In genomic region chr16:4771646-4772045, GRCh38 we compare ENCODE assay signal across 26 cellular contexts.
A peak's percentile ranks its signal among the peaks of the same experiment; 100 is the strongest.
DNase-seq lines count a peak whose midpoint lies in the region; ATAC-seq and TF ChIP-seq lines count a peak whose summit lies in the region.
"Had no signal": no experiment of that assay in that cellular context is flagged by ENCODE, and none has a peak within 500 bp of the region (broad histone marks: within the 10 kb centered on the region; RNA-seq: fewer than 3 reads in every experiment).

No MANE protein-coding gene starts in this region.

- no peak for TF ChIP-seq EP300 in Ishikawa (IDR thresholded peaks at IDR 0.05; ENCODE audit: borderline replicate concordance)

- H3K9me3 Mint-ChIP-seq in memory B cell = no peaks in the 10 kb centered on the region
- H3K9me3 Mint-ChIP-seq: H9, HFFc6, T-cell had no signal

- no peak overlapping the region for H3K4me3 Mint-ChIP-seq in memory B cell
- H3K4me3 Mint-ChIP-seq: CD4-positive, alpha-beta memory T cell; H9; HFFc6; T-cell had no signal

- H3K27ac Mint-ChIP-seq in memory B cell = no peak overlapping the region
- H3K27ac Mint-ChIP-seq: H9, HFFc6, T-cell had no signal

- ATAC-seq in SK-N-SH treated with all-trans-retinoic acid at 6 μM for 48 hours (no peak), memory B cell (ENCODE audit: low read depth) (peak; percentile 19), GM21515 (IDR thresholded peaks at IDR 0.05; ENCODE audit: unreplicated experiment) (no peak), GM21717 (IDR thresholded peaks at IDR 0.05; ENCODE audit: unreplicated experiment) (no peak), GM18502 (IDR thresholded peaks at IDR 0.05; ENCODE audit: poor library complexity, unreplicated experiment) (no peak)
- ATAC-seq: A549, T-cell had no signal

- TF ChIP-seq RAD21 in Ishikawa (IDR thresholded peaks at IDR 0.05; ENCODE audit: low read depth) = no peak

- no peaks in the 10 kb centered on the region for H3K27me3 Mint-ChIP-seq in memory B cell
- H3K27me3 Mint-ChIP-seq: CD4-positive, alpha-beta memory T cell; T-cell had no signal

- H3K36me3 Mint-ChIP-seq in memory B cell = no peaks in the 10 kb centered on the region
- H3K36me3 Mint-ChIP-seq: T-cell had no signal

- peaks cover 16% of the 10 kb centered on the region for H3K4me1 Mint-ChIP-seq in memory B cell

- no peak for DNase-seq in memory B cell (ENCODE audit: low spot score in 2 of 2)
- DNase-seq: C1 segment of cervical spinal cord; CD4-positive, alpha-beta memory T cell; COR-L47; DMS53; GM23248; H9; HFFc6; IMR-90; NCI-H1092; NCI-H1417 treated with DMSO at 0.1 percent for 48 hours; NCI-H1694 treated with DMSO at 0.1 percent for 48 hours; NCI-H2081 treated with DMSO at 0.1 percent for 48 hours; NCI-H2171; NCI-H226; NCI-H510A; NCI-H69; Peyer's patch; SHP77 treated with DMSO at 0.1 percent for 48 hours; T-cell had no signal

TF ChIP-seq in Ishikawa, 13 proteins besides CTCF, POLR2A, EP300 and RAD21:
- TF ChIP-seq TCF12 (IDR thresholded peaks at IDR 0.05; ENCODE audit: low read depth) = no peak
- TF ChIP-seq EGR1 (IDR thresholded peaks at IDR 0.05) = no peak
- peak; percentile 39; the same call in 1 of the 2 replicates for TF ChIP-seq USF1 (IDR thresholded peaks at IDR 0.05)

TF ChIP-seq in SK-N-SH treated with all-trans-retinoic acid at 6 μM for 48 hours, 23 proteins besides CTCF, POLR2A, EP300 and RAD21:
- no peak for TF ChIP-seq TOX (CRISPR knock-in tag; IDR thresholded peaks at IDR 0.05; ENCODE audit: borderline replicate concordance)
- TF ChIP-seq ZNF565 (CRISPR knock-in tag; conservative IDR thresholded peaks at IDR 0.05; ENCODE audit: low read depth) = no peak
- no peak for TF ChIP-seq BACH2 (CRISPR knock-in tag; IDR thresholded peaks at IDR 0.05; ENCODE audit: borderline replicate concordance)
- peak; percentile 86; the same call in 1 of the 2 replicates for TF ChIP-seq TCF4 (CRISPR knock-in tag; IDR thresholded peaks at IDR 0.05; ENCODE audit: borderline replicate concordance)
- TF ChIP-seq ARNTL (CRISPR knock-in tag; IDR thresholded peaks at IDR 0.05; ENCODE audit: borderline replicate concordance, low read depth) = no peak
- TF ChIP-seq ESRRG (CRISPR knock-in tag; IDR thresholded peaks at IDR 0.05) = no peak
- peak; percentile 93 for TF ChIP-seq ZNF70 (CRISPR knock-in tag; IDR thresholded peaks at IDR 0.05)
